Comparison of ENCODE assay signal across 23 cellular contexts in genomic region chr10:4312046-4312835, GRCh38.
"Had no signal": no experiment of that assay in that cellular context is flagged by ENCODE, and none has a peak within 500 bp of the region (broad histone marks: within the 10 kb centered on the region; RNA-seq: fewer than 3 reads in every experiment).

No MANE protein-coding gene starts in this region.

- H3K27ac ChIP-seq: epithelial cell of prostate, foreskin keratinocyte, left lung, skin epidermis, stomach had no signal

- H3K4me3 Mint-ChIP-seq: activated CD4-positive, alpha-beta T cell treated with anti-CD3 and anti-CD28 coated beads, Interleukin-2, amount 10 ng/mL, durations not matched to agents 24 days and 14 days; activated CD8-positive, alpha-beta T cell treated with anti-CD3 and anti-CD28 coated beads for 36 hours; activated T-helper 17 cell treated with anti-CD3 and anti-CD28 coated beads, Interleukin-2, amount 50 U/mL, for 72 hours; dendritic cell treated with granulocyte-macrophage colony-stimulating factor and Interleukin-4, amounts not matched to agents 40 ng/mL and 50 ng/mL, for 4 days; nephron progenitor cell; T-cell; type B pancreatic cell had no signal

- H3K27me3 Mint-ChIP-seq: activated T-helper 17 cell treated with anti-CD3 and anti-CD28 coated beads, Interleukin-2, amount 50 U/mL, for 72 hours; type B pancreatic cell had no signal

- FAIRE-seq: keratinocyte had no signal

- DNase-seq: activated CD4-positive, alpha-beta T cell treated with anti-CD3 and anti-CD28 coated beads, Interleukin-2, amount 10 ng/mL, durations not matched to agents 24 days and 14 days; activated CD8-positive, alpha-beta T cell treated with anti-CD3 and anti-CD28 coated beads for 36 hours; activated naive CD4-positive, alpha-beta T cell treated with Interleukin-2 at 50 U/mL for 16 hours; activated T-cell treated with anti-CD3 and anti-CD28 coated beads, Interleukin-2, amount 50 U/mL, for 1 hour; effector memory CD4-positive, alpha-beta T cell; foreskin keratinocyte; glutamatergic neuron; hypothalamus; left lung; mammary epithelial cell; nephron progenitor cell; nucleus accumbens; right cardiac atrium; stimulated activated CD4-positive, alpha-beta T cell treated with anti-CD3 and anti-CD28 coated beads, Interleukin-2, amount 100 ng/mL, for 48 hours; stomach; T-cell; T1000 had no signal

- H3K27ac Mint-ChIP-seq: activated CD4-positive, alpha-beta T cell treated with anti-CD3 and anti-CD28 coated beads, Interleukin-2, amount 10 ng/mL, durations not matched to agents 24 days and 14 days; activated CD8-positive, alpha-beta T cell treated with anti-CD3 and anti-CD28 coated beads for 36 hours; activated T-helper 17 cell treated with anti-CD3 and anti-CD28 coated beads, Interleukin-2, amount 50 U/mL, for 72 hours; dendritic cell treated with granulocyte-macrophage colony-stimulating factor and Interleukin-4, amounts not matched to agents 40 ng/mL and 50 ng/mL, for 4 days; nephron progenitor cell; T-cell; type B pancreatic cell had no signal

- H3K4me3 ChIP-seq: left lung, skin epidermis, stomach had no signal

- H3K27me3 ChIP-seq: foreskin keratinocyte, left lung, stomach had no signal

- H3K36me3 ChIP-seq: left lung, stomach had no signal

- H3K9me3 Mint-ChIP-seq: activated CD8-positive, alpha-beta T cell treated with anti-CD3 and anti-CD28 coated beads for 36 hours; nephron progenitor cell; T-cell had no signal

- H3K4me1 Mint-ChIP-seq: activated CD4-positive, alpha-beta T cell treated with anti-CD3 and anti-CD28 coated beads, Interleukin-2, amount 10 ng/mL, durations not matched to agents 24 days and 14 days; activated T-helper 17 cell treated with anti-CD3 and anti-CD28 coated beads, Interleukin-2, amount 50 U/mL, for 72 hours; T-cell had no signal

- ATAC-seq: activated CD8-positive, alpha-beta T cell treated with anti-CD3 and anti-CD28 coated beads for 36 hours; activated T-helper 17 cell treated with anti-CD3 and anti-CD28 coated beads, Interleukin-2, amount 50 U/mL, for 72 hours; foreskin keratinocyte; left lung; right cardiac atrium; T-cell had no signal

- H3K4me1 ChIP-seq: foreskin keratinocyte, left lung had no signal

- H3K36me3 Mint-ChIP-seq: type B pancreatic cell had no signal

- H3K9me3 ChIP-seq: left lung, stomach had no signal
